ENCODE assay signal across 15 cellular contexts in genomic region chr11:45413156-45413833, GRCh38.
"Had no signal": no experiment of that assay in that cellular context is flagged by ENCODE, and none has a peak within 500 bp of the region (broad histone marks: within the 10 kb centered on the region; RNA-seq: fewer than 3 reads in every experiment).

No MANE protein-coding gene starts in this region.

- H3K4me1 Mint-ChIP-seq: stimulated activated memory B cell treated with anti-CD40 and anti-IgM and Interleukin-4, amounts not matched to agents 10 μg/mL and 1 μg/mL and 100 μg/mL, for 72 hours; T-cell had no signal

- H3K27me3 ChIP-seq: right lobe of liver had no signal

- H3K4me3 Mint-ChIP-seq: activated CD8-positive, alpha-beta T cell treated with anti-CD3 and anti-CD28 coated beads, Interleukin-2, amount 10 ng/mL, durations not matched to agents 7 days and 5 days; activated naive CD4-positive, alpha-beta T cell treated with anti-CD3 and anti-CD28 coated beads for 36 hours; activated T-helper 1 cell treated with anti-CD3 and anti-CD28 coated beads, Interleukin-12 subunit alpha, Interleukin-12 subunit beta, Interleukin-2, Interleukin-4 antibody, amounts not matched to agents 30 ng/mL and 10 ng/mL and 1 ng/mL, durations not matched to agents 14 hours and 24 hours and 36 hours; stimulated activated memory B cell treated with anti-CD40 and anti-IgM and Interleukin-4, amounts not matched to agents 10 μg/mL and 1 μg/mL and 100 μg/mL, for 72 hours; T-cell had no signal

- H3K27ac ChIP-seq: coronary artery, heart left ventricle, neutrophil, right lobe of liver, transverse colon had no signal

- H3K36me3 Mint-ChIP-seq: stimulated activated memory B cell treated with anti-CD40 and anti-IgM and Interleukin-4, amounts not matched to agents 10 μg/mL and 1 μg/mL and 100 μg/mL, for 72 hours; T-cell had no signal

- DNase-seq: activated CD4-positive, alpha-beta T cell treated with anti-CD3 and anti-CD28 coated beads for 48 hours; activated CD8-positive, alpha-beta T cell treated with anti-CD3 and anti-CD28 coated beads, Interleukin-2, amount 10 ng/mL, durations not matched to agents 7 days and 5 days; activated naive CD4-positive, alpha-beta T cell treated with anti-CD3 and anti-CD28 coated beads for 36 hours; central memory CD4-positive, alpha-beta T cell; effector CD4-positive, alpha-beta T cell; heart left ventricle; right lobe of liver; stimulated activated CD4-positive, alpha-beta T cell treated with anti-CD3 and anti-CD28 coated beads, Interleukin-1b, Interleukin-23, amount 100 ng/mL, for 48 hours; T-cell; transverse colon; WERI-Rb-1 had no signal

- H3K9me3 Mint-ChIP-seq: activated naive CD4-positive, alpha-beta T cell treated with anti-CD3 and anti-CD28 coated beads for 36 hours; activated T-helper 1 cell treated with anti-CD3 and anti-CD28 coated beads, Interleukin-12 subunit alpha, Interleukin-12 subunit beta, Interleukin-2, Interleukin-4 antibody, amounts not matched to agents 30 ng/mL and 10 ng/mL and 1 ng/mL, durations not matched to agents 14 hours and 24 hours and 36 hours; T-cell had no signal

- H3K36me3 ChIP-seq: heart left ventricle, neutrophil, right lobe of liver, transverse colon, WERI-Rb-1 had no signal

- H3K27ac Mint-ChIP-seq: activated CD8-positive, alpha-beta T cell treated with anti-CD3 and anti-CD28 coated beads, Interleukin-2, amount 10 ng/mL, durations not matched to agents 7 days and 5 days; activated naive CD4-positive, alpha-beta T cell treated with anti-CD3 and anti-CD28 coated beads for 36 hours; activated T-helper 1 cell treated with anti-CD3 and anti-CD28 coated beads, Interleukin-12 subunit alpha, Interleukin-12 subunit beta, Interleukin-2, Interleukin-4 antibody, amounts not matched to agents 30 ng/mL and 10 ng/mL and 1 ng/mL, durations not matched to agents 14 hours and 24 hours and 36 hours; stimulated activated memory B cell treated with anti-CD40 and anti-IgM and Interleukin-4, amounts not matched to agents 10 μg/mL and 1 μg/mL and 100 μg/mL, for 72 hours; T-cell had no signal

- H3K9me3 ChIP-seq: heart left ventricle, neutrophil, right lobe of liver, transverse colon had no signal

- H3K4me1 ChIP-seq: heart left ventricle, right lobe of liver, transverse colon had no signal

- H3K4me3 ChIP-seq: coronary artery, heart left ventricle, right lobe of liver, transverse colon had no signal
